ENCODE assay signal across 13 cellular contexts in genomic region chr3:152305075-152305474, GRCh38. TPM values are rescaled to one million over a fixed set of nuclear protein-coding genes. Genes with fewer than 3 reads are reported as not detected.
DNase-seq lines count a peak whose midpoint lies in the region; ATAC-seq and TF ChIP-seq lines count a peak whose summit lies in the region.
"Had no signal": no experiment of that assay in that cellular context is flagged by ENCODE, and none has a peak within 500 bp of the region (broad histone marks: within the 10 kb centered on the region; RNA-seq: fewer than 3 reads in every experiment).

No MANE protein-coding gene starts in this region.

- H3K27ac Mint-ChIP-seq in activated T-helper 17 cell treated with anti-CD3 and anti-CD28 coated beads, Interleukin-2, amount 50 U/mL, for 72 hours, result peak overlapping the region; percentile 77

- H3K27me3 ChIP-seq in right cardiac atrium (ENCODE audit: control insufficient read depth, insufficient read depth) (no peaks in the 10 kb centered on the region), right atrium auricular region (no peaks in the 10 kb centered on the region), lower lobe of right lung (ENCODE audit: low read depth) (no peaks in the 10 kb centered on the region), uterus (no peaks in the 10 kb centered on the region)

- no peaks in the 10 kb centered on the region for H3K27me3 Mint-ChIP-seq in activated T-helper 17 cell treated with anti-CD3 and anti-CD28 coated beads, Interleukin-2, amount 50 U/mL, for 72 hours

- H3K4me1 Mint-ChIP-seq in activated T-helper 17 cell treated with anti-CD3 and anti-CD28 coated beads, Interleukin-2, amount 50 U/mL, for 72 hours, result peaks cover 52% of the 10 kb centered on the region

- TF ChIP-seq CTCF in right atrium auricular region (IDR thresholded peaks at IDR 0.05) (no peak), lower lobe of right lung (IDR thresholded peaks at IDR 0.05) (no peak), uterus (IDR thresholded peaks at IDR 0.05) (no peak)

- peak overlapping the region; percentile 56 for H3K4me3 Mint-ChIP-seq in activated T-helper 17 cell treated with anti-CD3 and anti-CD28 coated beads, Interleukin-2, amount 50 U/mL, for 72 hours

- peak overlapping the region; percentile 75 for H3K27ac ChIP-seq in right cardiac atrium (ENCODE audit: low read length)
- H3K27ac ChIP-seq in right atrium auricular region, result peak overlapping the region in 1 of 2 donors; percentile 85
- H3K27ac ChIP-seq in lower lobe of right lung, result peak overlapping the region; percentile 9
- peak overlapping the region; percentile 83 to 92 for H3K27ac ChIP-seq in uterus

- no peak for ATAC-seq in right cardiac atrium
- ATAC-seq in activated T-helper 17 cell treated with anti-CD3 and anti-CD28 coated beads, Interleukin-2, amount 50 U/mL, for 72 hours (replicated peaks), result no peak
- ATAC-seq in lower lobe of right lung, result no peak
- ATAC-seq: SK-N-SH treated with all-trans-retinoic acid at 6 μM for 48 hours had no signal

- H3K9me3 Mint-ChIP-seq in activated T-helper 17 cell treated with anti-CD3 and anti-CD28 coated beads, Interleukin-2, amount 50 U/mL, for 72 hours, result no peaks in the 10 kb centered on the region

- H3K4me3 ChIP-seq in right cardiac atrium (ENCODE audit: low read length) (no peak overlapping the region), right atrium auricular region (no peak overlapping the region), lower lobe of right lung (no peak overlapping the region), uterus (no peak overlapping the region)

- TF ChIP-seq POLR2A in uterus (IDR thresholded peaks at IDR 0.05), result no peak

- 46% methylated on average over 2 of the region's 2 CpGs for WGBS in right cardiac atrium

- intact Hi-C loops in right cardiac atrium (cut with DNase I), result loop anchor here in 1 of 4 donors (10.0 kb wide), 1 partner anchor 130 kb away; no protein-coding TSS in a partner anchor
- intact Hi-C loops in lower lobe of right lung (cut with DNase I), result no loop called here
- intact Hi-C loops in uterus (cut with DNase I; ENCODE audit: low total_unique reads), result no loop called here

- H3K36me3 ChIP-seq in right atrium auricular region, result peaks cover 8% of the 10 kb centered on the region
- H3K36me3 ChIP-seq in lower lobe of right lung, result peaks cover 10% of the 10 kb centered on the region
- no peaks in the 10 kb centered on the region for H3K36me3 ChIP-seq in uterus

- H3K4me1 ChIP-seq in right cardiac atrium (ENCODE audit: control insufficient read depth, insufficient read depth, low read length), result peaks cover 13% of the 10 kb centered on the region
- H3K4me1 ChIP-seq in right atrium auricular region, result peaks cover 0 to 89% of the 10 kb centered on the region in 2 donors
- H3K4me1 ChIP-seq in lower lobe of right lung, result peaks cover 99% of the 10 kb centered on the region
- peaks cover 3 to 18% of the 10 kb centered on the region in 2 donors for H3K4me1 ChIP-seq in uterus

- H3K9me3 ChIP-seq in right cardiac atrium (ENCODE audit: control insufficient read depth, low read length) (no peaks in the 10 kb centered on the region), right atrium auricular region (no peaks in the 10 kb centered on the region), lower lobe of right lung (no peaks in the 10 kb centered on the region), uterus (no peaks in the 10 kb centered on the region)

- no peak for DNase-seq in right cardiac atrium
- no peak for DNase-seq in right atrium auricular region (ENCODE audit: low spot score)
- DNase-seq in lower lobe of right lung, result no peak
- no peak for DNase-seq in uterus
- no peak for DNase-seq in H4 (ENCODE audit: low spot score)
- no peak for DNase-seq in OCI-M1 (lab: John Stamatoyannopoulos, UW)
- DNase-seq in hippocampal formation (lab: John Stamatoyannopoulos, UW), result no peak
- DNase-seq: GDM1, glutamatergic neuron, NCI-H1105, NCI-H69 had no signal

- peaks cover 84% of the 10 kb centered on the region for H3K36me3 Mint-ChIP-seq in activated T-helper 17 cell treated with anti-CD3 and anti-CD28 coated beads, Interleukin-2, amount 50 U/mL, for 72 hours (ENCODE audit: low read depth)

RNA-seq across cellular contexts. Expression of gene MBNL1, which starts 36.3 kb away (rescaled TPM):
- total RNA-seq in right cardiac atrium (100 to 1,000 TPM; 142 to 160 (median 154) TPM), right atrium auricular region (100 to 1,000 TPM; 199 to 327 TPM), lower lobe of right lung (235 TPM), uterus (100 to 1,000 TPM; 219 to 470 (median 243) TPM)
- 52.7 TPM for polyA plus RNA-seq in right cardiac atrium
- 100 to 1,000 TPM; 322 to 452 TPM for total RNA-seq in activated T-helper 17 cell treated with anti-CD3 and anti-CD28 coated beads, Interleukin-2, amount 50 U/mL, for 72 hours
- 87.0 and 153 TPM in 2 replicates for total RNA-seq in H4 (2014; rRNA removed; shearing (Covaris generic))
